In genomic region chr21:39033878-39034589, GRCh38 we compare ENCODE assay signal across 2 cellular contexts.
A peak's percentile ranks its signal among the peaks of the same experiment; 100 is the strongest.
TF ChIP-seq lines count a peak whose summit lies in the region.

No MANE protein-coding gene starts in this region.

TF ChIP-seq in IMR-90, 13 proteins besides CTCF, POLR2A, EP300 and RAD21 (continued from another document):
- TF ChIP-seq USF2 (IDR thresholded peaks at IDR 0.05; ENCODE audit: low read depth, low read length): no peak

TF ChIP-seq in GM12878, 131 proteins besides CTCF, POLR2A, EP300 and RAD21 (continued from another document):
- TF ChIP-seq ZNF687 (IDR thresholded peaks at IDR 0.05) (no peak), NR2F1 (conservative IDR thresholded peaks at IDR 0.05) (peak; percentile 16; the same call in 1 of the 2 replicates), CHD4 (IDR thresholded peaks at IDR 0.05) (no peak), KDM1A (IDR thresholded peaks at IDR 0.05; ENCODE audit: borderline replicate concordance) (no peak)
